In the genomic region with DNA sequence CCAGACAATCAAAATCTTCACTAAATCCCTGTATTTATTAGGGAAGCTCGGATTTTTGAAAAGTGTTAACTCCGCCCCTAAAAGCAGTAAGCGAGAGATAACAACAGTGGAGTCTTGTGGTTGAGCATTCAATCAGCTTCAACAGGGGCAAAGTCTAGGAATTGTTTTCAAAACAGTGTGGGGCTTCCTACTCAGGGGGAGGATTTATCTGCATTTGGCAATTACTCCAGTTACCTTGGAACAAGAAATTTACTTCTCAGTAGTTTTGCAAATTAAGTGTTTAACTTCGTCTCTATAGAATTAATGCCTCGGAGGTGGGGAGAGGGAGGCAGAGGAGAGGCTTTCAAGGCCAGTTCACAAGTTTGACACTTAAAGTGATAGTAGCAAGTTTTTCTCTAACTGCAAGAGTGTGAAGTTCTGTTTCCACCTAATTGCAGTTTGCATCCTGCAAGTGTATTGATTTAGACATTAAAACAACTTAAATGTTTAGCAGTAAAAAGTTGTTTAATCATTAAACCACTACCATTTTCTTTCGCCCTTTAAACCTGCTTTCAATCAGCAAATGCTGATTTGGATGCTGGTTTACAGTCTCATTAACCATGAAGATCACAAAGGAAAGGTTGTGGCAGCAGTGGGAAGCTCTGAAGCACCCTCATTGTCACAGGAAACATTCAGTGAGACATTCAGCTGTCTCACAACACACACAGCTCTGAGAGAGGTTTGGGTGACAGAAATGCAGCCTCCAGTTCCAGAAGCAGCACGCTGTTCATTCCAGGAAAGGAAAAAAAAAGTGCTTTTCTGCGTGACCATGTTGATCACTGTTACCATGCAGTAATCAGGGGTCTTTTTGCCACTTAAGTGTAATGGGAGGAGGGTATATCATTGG, we compare ENCODE assay signal across 1 cellular context.
A peak's percentile ranks its signal among the peaks of the same experiment; 100 is the strongest.
TF ChIP-seq lines count a peak whose summit lies in the region.

No MANE protein-coding gene starts in this region.

TF ChIP-seq in HepG2, 621 proteins besides CTCF, POLR2A, EP300 and RAD21 (continued from another document and continues in another):
- TF ChIP-seq ZIK1 (CRISPR knock-in tag; IDR thresholded peaks at IDR 0.05; ENCODE audit: borderline replicate concordance, low read depth) = no peak
- TF ChIP-seq GFI1 (CRISPR knock-in tag; IDR thresholded peaks at IDR 0.05; ENCODE audit: borderline replicate concordance) = peak; percentile 83
- peak; percentile 38; the same call in 1 of the 2 replicates for TF ChIP-seq RXRB (CRISPR knock-in tag; IDR thresholded peaks at IDR 0.05; ENCODE audit: borderline replicate concordance)
- no peak for TF ChIP-seq ARID2 (CRISPR knock-in tag; IDR thresholded peaks at IDR 0.05; ENCODE audit: borderline replicate concordance)
- no peak for TF ChIP-seq LCORL (IDR thresholded peaks at IDR 0.05)
- no peak for TF ChIP-seq LCORL (CRISPR knock-in tag; IDR thresholded peaks at IDR 0.05)
- TF ChIP-seq NR1H2 (CRISPR knock-in tag; IDR thresholded peaks at IDR 0.05; ENCODE audit: borderline replicate concordance, low read depth) = no peak
- TF ChIP-seq ZSCAN12 (CRISPR knock-in tag; IDR thresholded peaks at IDR 0.05) = no peak
- 0 out of 2 replicates have a peak, but pooled peaks have one; percentile 43 for TF ChIP-seq HOXA5 (CRISPR knock-in tag; IDR thresholded peaks at IDR 0.05)
- TF ChIP-seq, protein P1, sequence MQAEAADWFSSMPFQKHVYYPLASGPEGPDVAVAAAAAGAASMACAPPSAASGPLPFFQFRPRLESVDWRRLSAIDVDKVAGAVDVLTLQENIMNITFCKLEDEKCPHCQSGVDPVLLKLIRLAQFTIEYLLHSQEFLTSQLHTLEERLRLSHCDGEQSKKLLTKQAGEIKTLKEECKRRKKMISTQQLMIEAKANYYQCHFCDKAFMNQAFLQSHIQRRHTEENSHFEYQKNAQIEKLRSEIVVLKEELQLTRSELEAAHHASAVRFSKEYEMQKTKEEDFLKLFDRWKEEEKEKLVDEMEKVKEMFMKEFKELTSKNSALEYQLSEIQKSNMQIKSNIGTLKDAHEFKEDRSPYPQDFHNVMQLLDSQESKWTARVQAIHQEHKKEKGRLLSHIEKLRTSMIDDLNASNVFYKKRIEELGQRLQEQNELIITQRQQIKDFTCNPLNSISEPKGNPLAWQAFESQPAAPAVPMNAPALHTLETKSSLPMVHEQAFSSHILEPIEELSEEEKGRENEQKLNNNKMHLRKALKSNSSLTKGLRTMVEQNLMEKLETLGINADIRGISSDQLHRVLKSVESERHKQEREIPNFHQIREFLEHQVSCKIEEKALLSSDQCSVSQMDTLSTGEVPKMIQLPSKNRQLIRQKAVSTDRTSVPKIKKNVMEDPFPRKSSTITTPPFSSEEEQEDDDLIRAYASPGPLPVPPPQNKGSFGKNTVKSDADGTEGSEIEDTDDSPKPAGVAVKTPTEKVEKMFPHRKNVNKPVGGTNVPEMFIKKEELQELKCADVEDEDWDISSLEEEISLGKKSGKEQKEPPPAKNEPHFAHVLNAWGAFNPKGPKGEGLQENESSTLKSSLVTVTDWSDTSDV (CRISPR knock-in tag; IDR thresholded peaks at IDR 0.05) = no peak
- TF ChIP-seq, protein P2, sequence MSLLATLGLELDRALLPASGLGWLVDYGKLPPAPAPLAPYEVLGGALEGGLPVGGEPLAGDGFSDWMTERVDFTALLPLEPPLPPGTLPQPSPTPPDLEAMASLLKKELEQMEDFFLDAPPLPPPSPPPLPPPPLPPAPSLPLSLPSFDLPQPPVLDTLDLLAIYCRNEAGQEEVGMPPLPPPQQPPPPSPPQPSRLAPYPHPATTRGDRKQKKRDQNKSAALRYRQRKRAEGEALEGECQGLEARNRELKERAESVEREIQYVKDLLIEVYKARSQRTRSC (CRISPR knock-in tag; IDR thresholded peaks at IDR 0.05; ENCODE audit: low read depth) = no peak
- peak; percentile 72 for TF ChIP-seq SP5 (CRISPR knock-in tag; IDR thresholded peaks at IDR 0.05; ENCODE audit: borderline replicate concordance, low read depth)
- TF ChIP-seq REL (CRISPR knock-in tag; conservative IDR thresholded peaks at IDR 0.05) = no peak
- no peak for TF ChIP-seq TEAD2 (CRISPR knock-in tag; IDR thresholded peaks at IDR 0.05)
- no peak for TF ChIP-seq CCAR2 (optimal IDR thresholded peaks at IDR 0.05; ENCODE audit: low read depth, low read length)
- TF ChIP-seq TBX2 (CRISPR knock-in tag; IDR thresholded peaks at IDR 0.05; ENCODE audit: borderline replicate concordance) = peak; percentile 77; the same call in 1 of the 2 replicates
- TF ChIP-seq ATF7-NPFF (CRISPR knock-in tag; IDR thresholded peaks at IDR 0.05; ENCODE audit: low read depth) = no peak
- no peak for TF ChIP-seq JUND (CRISPR knock-in tag; IDR thresholded peaks at IDR 0.05)
- no peak for TF ChIP-seq RORA (CRISPR knock-in tag; IDR thresholded peaks at IDR 0.05)
- TF ChIP-seq, protein P3, sequence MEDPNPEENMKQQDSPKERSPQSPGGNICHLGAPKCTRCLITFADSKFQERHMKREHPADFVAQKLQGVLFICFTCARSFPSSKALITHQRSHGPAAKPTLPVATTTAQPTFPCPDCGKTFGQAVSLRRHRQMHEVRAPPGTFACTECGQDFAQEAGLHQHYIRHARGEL (CRISPR knock-in tag; IDR thresholded peaks at IDR 0.05) = no peak
- no peak for TF ChIP-seq CHD4 (IDR thresholded peaks at IDR 0.05; ENCODE audit: borderline replicate concordance, low read length)
- no peak for TF ChIP-seq ZNF138 (CRISPR knock-in tag; IDR thresholded peaks at IDR 0.05; ENCODE audit: low read depth)
- no peak for TF ChIP-seq ZNF317 (CRISPR knock-in tag; IDR thresholded peaks at IDR 0.05)
- TF ChIP-seq, protein P4, sequence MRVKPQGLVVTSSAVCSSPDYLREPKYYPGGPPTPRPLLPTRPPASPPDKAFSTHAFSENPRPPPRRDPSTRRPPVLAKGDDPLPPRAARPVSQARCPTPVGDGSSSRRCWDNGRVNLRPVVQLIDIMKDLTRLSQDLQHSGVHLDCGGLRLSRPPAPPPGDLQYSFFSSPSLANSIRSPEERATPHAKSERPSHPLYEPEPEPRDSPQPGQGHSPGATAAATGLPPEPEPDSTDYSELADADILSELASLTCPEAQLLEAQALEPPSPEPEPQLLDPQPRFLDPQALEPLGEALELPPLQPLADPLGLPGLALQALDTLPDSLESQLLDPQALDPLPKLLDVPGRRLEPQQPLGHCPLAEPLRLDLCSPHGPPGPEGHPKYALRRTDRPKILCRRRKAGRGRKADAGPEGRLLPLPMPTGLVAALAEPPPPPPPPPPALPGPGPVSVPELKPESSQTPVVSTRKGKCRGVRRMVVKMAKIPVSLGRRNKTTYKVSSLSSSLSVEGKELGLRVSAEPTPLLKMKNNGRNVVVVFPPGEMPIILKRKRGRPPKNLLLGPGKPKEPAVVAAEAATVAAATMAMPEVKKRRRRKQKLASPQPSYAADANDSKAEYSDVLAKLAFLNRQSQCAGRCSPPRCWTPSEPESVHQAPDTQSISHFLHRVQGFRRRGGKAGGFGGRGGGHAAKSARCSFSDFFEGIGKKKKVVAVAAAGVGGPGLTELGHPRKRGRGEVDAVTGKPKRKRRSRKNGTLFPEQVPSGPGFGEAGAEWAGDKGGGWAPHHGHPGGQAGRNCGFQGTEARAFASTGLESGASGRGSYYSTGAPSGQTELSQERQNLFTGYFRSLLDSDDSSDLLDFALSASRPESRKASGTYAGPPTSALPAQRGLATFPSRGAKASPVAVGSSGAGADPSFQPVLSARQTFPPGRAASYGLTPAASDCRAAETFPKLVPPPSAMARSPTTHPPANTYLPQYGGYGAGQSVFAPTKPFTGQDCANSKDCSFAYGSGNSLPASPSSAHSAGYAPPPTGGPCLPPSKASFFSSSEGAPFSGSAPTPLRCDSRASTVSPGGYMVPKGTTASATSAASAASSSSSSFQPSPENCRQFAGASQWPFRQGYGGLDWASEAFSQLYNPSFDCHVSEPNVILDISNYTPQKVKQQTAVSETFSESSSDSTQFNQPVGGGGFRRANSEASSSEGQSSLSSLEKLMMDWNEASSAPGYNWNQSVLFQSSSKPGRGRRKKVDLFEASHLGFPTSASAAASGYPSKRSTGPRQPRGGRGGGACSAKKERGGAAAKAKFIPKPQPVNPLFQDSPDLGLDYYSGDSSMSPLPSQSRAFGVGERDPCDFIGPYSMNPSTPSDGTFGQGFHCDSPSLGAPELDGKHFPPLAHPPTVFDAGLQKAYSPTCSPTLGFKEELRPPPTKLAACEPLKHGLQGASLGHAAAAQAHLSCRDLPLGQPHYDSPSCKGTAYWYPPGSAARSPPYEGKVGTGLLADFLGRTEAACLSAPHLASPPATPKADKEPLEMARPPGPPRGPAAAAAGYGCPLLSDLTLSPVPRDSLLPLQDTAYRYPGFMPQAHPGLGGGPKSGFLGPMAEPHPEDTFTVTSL (CRISPR knock-in tag; IDR thresholded peaks at IDR 0.05; ENCODE audit: borderline replicate concordance) = 0 out of 2 replicates have a peak, but pooled peaks have one; percentile 1
- TF ChIP-seq ZSCAN29 (CRISPR knock-in tag; conservative IDR thresholded peaks at IDR 0.05) = peak; percentile 50; the same call in 1 of the 2 replicates
- TF ChIP-seq SOX6 (IDR thresholded peaks at IDR 0.05) = no peak
- peak; percentile 75 for TF ChIP-seq SOX6 (CRISPR knock-in tag; IDR thresholded peaks at IDR 0.05)
- no peak for TF ChIP-seq ISX (CRISPR knock-in tag; conservative IDR thresholded peaks at IDR 0.05)
- TF ChIP-seq ZNF543 (CRISPR knock-in tag; IDR thresholded peaks at IDR 0.05) = no peak
- TF ChIP-seq, protein P5, sequence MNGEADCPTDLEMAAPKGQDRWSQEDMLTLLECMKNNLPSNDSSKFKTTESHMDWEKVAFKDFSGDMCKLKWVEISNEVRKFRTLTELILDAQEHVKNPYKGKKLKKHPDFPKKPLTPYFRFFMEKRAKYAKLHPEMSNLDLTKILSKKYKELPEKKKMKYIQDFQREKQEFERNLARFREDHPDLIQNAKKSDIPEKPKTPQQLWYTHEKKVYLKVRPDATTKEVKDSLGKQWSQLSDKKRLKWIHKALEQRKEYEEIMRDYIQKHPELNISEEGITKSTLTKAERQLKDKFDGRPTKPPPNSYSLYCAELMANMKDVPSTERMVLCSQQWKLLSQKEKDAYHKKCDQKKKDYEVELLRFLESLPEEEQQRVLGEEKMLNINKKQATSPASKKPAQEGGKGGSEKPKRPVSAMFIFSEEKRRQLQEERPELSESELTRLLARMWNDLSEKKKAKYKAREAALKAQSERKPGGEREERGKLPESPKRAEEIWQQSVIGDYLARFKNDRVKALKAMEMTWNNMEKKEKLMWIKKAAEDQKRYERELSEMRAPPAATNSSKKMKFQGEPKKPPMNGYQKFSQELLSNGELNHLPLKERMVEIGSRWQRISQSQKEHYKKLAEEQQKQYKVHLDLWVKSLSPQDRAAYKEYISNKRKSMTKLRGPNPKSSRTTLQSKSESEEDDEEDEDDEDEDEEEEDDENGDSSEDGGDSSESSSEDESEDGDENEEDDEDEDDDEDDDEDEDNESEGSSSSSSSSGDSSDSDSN (CRISPR knock-in tag; IDR thresholded peaks at IDR 0.05) = no peak
- TF ChIP-seq SIX1 (CRISPR knock-in tag; IDR thresholded peaks at IDR 0.05; ENCODE audit: borderline replicate concordance) = no peak
- no peak for TF ChIP-seq EZH2 (conservative IDR thresholded peaks at IDR 0.05; ENCODE audit: low read depth, low read length)
- no peak for TF ChIP-seq ZNF720 (CRISPR knock-in tag; IDR thresholded peaks at IDR 0.05)
- no peak for TF ChIP-seq ZNF75D (CRISPR knock-in tag; IDR thresholded peaks at IDR 0.05; ENCODE audit: borderline replicate concordance)
- TF ChIP-seq EHMT2 (IDR thresholded peaks at IDR 0.05; ENCODE audit: borderline replicate concordance, low read depth, low read length) = no peak
- TF ChIP-seq ZNF839 (CRISPR knock-in tag; IDR thresholded peaks at IDR 0.05; ENCODE audit: borderline replicate concordance) = no peak
- no peak for TF ChIP-seq MAFK (conservative IDR thresholded peaks at IDR 0.05 in 1 of 2, IDR thresholded peaks at IDR 0.05 in 1 of 2; ENCODE audit: low read length in 2 of 2)
- TF ChIP-seq, protein P6, sequence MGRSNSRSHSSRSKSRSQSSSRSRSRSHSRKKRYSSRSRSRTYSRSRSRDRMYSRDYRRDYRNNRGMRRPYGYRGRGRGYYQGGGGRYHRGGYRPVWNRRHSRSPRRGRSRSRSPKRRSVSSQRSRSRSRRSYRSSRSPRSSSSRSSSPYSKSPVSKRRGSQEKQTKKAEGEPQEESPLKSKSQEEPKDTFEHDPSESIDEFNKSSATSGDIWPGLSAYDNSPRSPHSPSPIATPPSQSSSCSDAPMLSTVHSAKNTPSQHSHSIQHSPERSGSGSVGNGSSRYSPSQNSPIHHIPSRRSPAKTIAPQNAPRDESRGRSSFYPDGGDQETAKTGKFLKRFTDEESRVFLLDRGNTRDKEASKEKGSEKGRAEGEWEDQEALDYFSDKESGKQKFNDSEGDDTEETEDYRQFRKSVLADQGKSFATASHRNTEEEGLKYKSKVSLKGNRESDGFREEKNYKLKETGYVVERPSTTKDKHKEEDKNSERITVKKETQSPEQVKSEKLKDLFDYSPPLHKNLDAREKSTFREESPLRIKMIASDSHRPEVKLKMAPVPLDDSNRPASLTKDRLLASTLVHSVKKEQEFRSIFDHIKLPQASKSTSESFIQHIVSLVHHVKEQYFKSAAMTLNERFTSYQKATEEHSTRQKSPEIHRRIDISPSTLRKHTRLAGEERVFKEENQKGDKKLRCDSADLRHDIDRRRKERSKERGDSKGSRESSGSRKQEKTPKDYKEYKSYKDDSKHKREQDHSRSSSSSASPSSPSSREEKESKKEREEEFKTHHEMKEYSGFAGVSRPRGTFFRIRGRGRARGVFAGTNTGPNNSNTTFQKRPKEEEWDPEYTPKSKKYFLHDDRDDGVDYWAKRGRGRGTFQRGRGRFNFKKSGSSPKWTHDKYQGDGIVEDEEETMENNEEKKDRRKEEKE (IDR thresholded peaks at IDR 0.05) = no peak
- TF ChIP-seq ETV5 (CRISPR knock-in tag; IDR thresholded peaks at IDR 0.05; ENCODE audit: borderline replicate concordance) = 0 out of 2 replicates have a peak, but pooled peaks have one; percentile 26
- no peak for TF ChIP-seq ZNF629 (CRISPR knock-in tag; conservative IDR thresholded peaks at IDR 0.05)
- TF ChIP-seq, protein P7, sequence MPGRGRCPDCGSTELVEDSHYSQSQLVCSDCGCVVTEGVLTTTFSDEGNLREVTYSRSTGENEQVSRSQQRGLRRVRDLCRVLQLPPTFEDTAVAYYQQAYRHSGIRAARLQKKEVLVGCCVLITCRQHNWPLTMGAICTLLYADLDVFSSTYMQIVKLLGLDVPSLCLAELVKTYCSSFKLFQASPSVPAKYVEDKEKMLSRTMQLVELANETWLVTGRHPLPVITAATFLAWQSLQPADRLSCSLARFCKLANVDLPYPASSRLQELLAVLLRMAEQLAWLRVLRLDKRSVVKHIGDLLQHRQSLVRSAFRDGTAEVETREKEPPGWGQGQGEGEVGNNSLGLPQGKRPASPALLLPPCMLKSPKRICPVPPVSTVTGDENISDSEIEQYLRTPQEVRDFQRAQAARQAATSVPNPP (CRISPR knock-in tag; IDR thresholded peaks at IDR 0.05) = no peak
- 0 out of 2 replicates have a peak, but pooled peaks have one; percentile 15 for TF ChIP-seq NCOA2 (CRISPR knock-in tag; IDR thresholded peaks at IDR 0.05)
- TF ChIP-seq ZNF296 (CRISPR knock-in tag; conservative IDR thresholded peaks at IDR 0.05) = no peak
- TF ChIP-seq ZNF773 (CRISPR knock-in tag; IDR thresholded peaks at IDR 0.05; ENCODE audit: borderline replicate concordance) = no peak
- TF ChIP-seq SOX13 (IDR thresholded peaks at IDR 0.05) = no peak
- peak in 1 of 2 experiments; percentile 72; a peak in 2 of 4 replicates for TF ChIP-seq SOX13 (CRISPR knock-in tag; conservative IDR thresholded peaks at IDR 0.05 in 1 of 2, IDR thresholded peaks at IDR 0.05 in 1 of 2)
